12 cellular contexts compared by ENCODE assay signal in the genomic region with DNA sequence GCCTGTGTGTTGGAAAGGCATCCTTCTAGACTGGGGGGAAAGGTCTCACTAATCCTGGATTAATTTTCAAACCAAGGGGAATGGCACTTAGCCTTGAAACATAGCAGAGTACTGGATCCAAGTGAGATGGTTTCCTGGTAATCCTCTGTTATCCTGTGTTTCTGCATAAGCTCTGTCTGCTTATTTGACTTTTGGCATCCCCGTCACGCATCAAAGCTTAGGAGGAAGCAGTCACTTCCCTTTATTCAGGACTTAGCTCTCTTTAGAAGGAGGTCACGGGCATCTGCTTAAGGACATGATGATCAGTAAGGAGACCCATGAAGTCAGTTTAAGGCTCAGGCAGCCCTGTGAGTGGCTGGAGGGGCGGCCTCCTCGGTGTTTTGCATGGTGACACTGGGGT. TPM values are rescaled to one million over a fixed set of nuclear protein-coding genes. Genes with fewer than 3 reads are reported as not detected.
DNase-seq lines count a peak whose midpoint lies in the region; ATAC-seq, FAIRE-seq and TF ChIP-seq lines count a peak whose summit lies in the region.
"Had no signal": no experiment of that assay in that cellular context is flagged by ENCODE, and none has a peak within 500 bp of the region (broad histone marks: within the 10 kb centered on the region; RNA-seq: fewer than 3 reads in every experiment).

No MANE protein-coding gene starts in this region.

- H3K4me3 ChIP-seq in kidney (ENCODE audit: low read length in 2 of 2): no peak overlapping the region
- no peak overlapping the region for H3K4me3 ChIP-seq in skin epidermis

- H3K9me3 ChIP-seq in kidney (ENCODE audit: control insufficient read depth in 1 of 2, low read length in 2 of 2): no peaks in the 10 kb centered on the region

- DNase-seq in GM18507 (ENCODE audit: extremely low spot score, insufficient read length, low read depth) (peak; percentile 15), kidney (no peak), NCI-H146 treated with DMSO at 0.1 percent for 48 hours (lab: John Stamatoyannopoulos, UW; ENCODE audit: unreplicated experiment) (no peak), NCI-H2171 treated with DMSO at 0.1 percent for 48 hours (lab: John Stamatoyannopoulos, UW) (no peak)
- DNase-seq: CD4-positive, alpha-beta T cell; NCI-H2029; stimulated activated naive CD8-positive, alpha-beta T cell treated with anti-CD3 and anti-CD28 coated beads, Interleukin-15, amount 100 ng/mL, for 72 hours had no signal

- TF ChIP-seq CTCF in VCaP (conservative IDR thresholded peaks at IDR 0.05) (no peak), kidney (IDR thresholded peaks at IDR 0.05; ENCODE audit: borderline replicate concordance, extremely low read depth, insufficient read depth) (no peak)

- no peak for FAIRE-seq in GM18507 (lab: Jason Lieb, UNC)
- FAIRE-seq in kidney (lab: Jason Lieb, UNC): peak; percentile 78
- FAIRE-seq: H1 had no signal

- peak overlapping the region in 1 of 2 donors; percentile 2 for H3K9ac ChIP-seq in kidney (ENCODE audit: low read length in 2 of 2)

- H3K27ac ChIP-seq in VCaP (peak overlapping the region; percentile 66), kidney (ENCODE audit: low read depth in 2 of 2, low read length in 2 of 2) (peak overlapping the region; percentile 59 to 63), skin epidermis (peak overlapping the region in 15 of 21 experiments; percentile 2 to 82 (median 69))

- intact Hi-C loops in kidney (cut with DNase I): no loop called here

- ATAC-seq in HG03442 (IDR thresholded peaks at IDR 0.05; ENCODE audit: unreplicated experiment): no peak
- ATAC-seq in GM19328 (IDR thresholded peaks at IDR 0.05; ENCODE audit: unreplicated experiment): no peak
- ATAC-seq: stimulated activated naive CD8-positive, alpha-beta T cell treated with anti-CD3 and anti-CD28 coated beads, Interleukin-15, amount 100 ng/mL, for 72 hours had no signal

- no peaks in the 10 kb centered on the region for H3K36me3 ChIP-seq in kidney (ENCODE audit: control insufficient read depth in 1 of 2, insufficient read depth in 2 of 2, low read length in 2 of 2)

- peaks cover 17 to 24% of the 10 kb centered on the region in 2 donors for H3K4me1 ChIP-seq in kidney (ENCODE audit: control insufficient read depth in 1 of 2, insufficient read depth in 1 of 2, low read depth in 1 of 2, low read length in 2 of 2)

RNA-seq across cellular contexts. Expression of a gene that starts 30.0 kb away (rescaled TPM):
- 65.4 TPM for total RNA-seq in kidney
- polyA plus RNA-seq in kidney (ENCODE audit: insufficient read depth, low read depth, low replicate concordance): 28.2 TPM
